ENCODE assay signal across 1 cellular context in genomic region chrX:17860811-17861495, GRCh38.
TF ChIP-seq lines count a peak whose summit lies in the region.

Gene RAI2 (minus strand): TSS chrX:17861298. CDS start chrX:17802010, 59,288 bp downstream.

TF ChIP-seq in HepG2, 621 proteins besides CTCF, POLR2A, EP300 and RAD21 (continued from another document):
- TF ChIP-seq ZNF609 (CRISPR knock-in tag; IDR thresholded peaks at IDR 0.05; ENCODE audit: borderline replicate concordance) (no peak), SYNCRIP (IDR thresholded peaks at IDR 0.05; ENCODE audit: insufficient read depth, low read depth, low read length) (no peak), PHF20 (CRISPR knock-in tag; IDR thresholded peaks at IDR 0.05) (no peak), ATF1 (CRISPR knock-in tag; IDR thresholded peaks at IDR 0.05) (no peak), ZNF660 (CRISPR knock-in tag; IDR thresholded peaks at IDR 0.05; ENCODE audit: borderline replicate concordance, low read depth) (no peak), ZNF20 (CRISPR knock-in tag; IDR thresholded peaks at IDR 0.05) (no peak), ZNF224 (CRISPR knock-in tag; IDR thresholded peaks at IDR 0.05) (no peak), ZNF652 (CRISPR knock-in tag; IDR thresholded peaks at IDR 0.05; ENCODE audit: borderline replicate concordance, low read depth) (no peak), NFATC3 (CRISPR knock-in tag; IDR thresholded peaks at IDR 0.05) (no peak), ZNF234 (CRISPR knock-in tag; conservative IDR thresholded peaks at IDR 0.05) (no peak), ZNF274 (CRISPR knock-in tag; IDR thresholded peaks at IDR 0.05) (no peak)
